ENCODE assay signal across 7 cellular contexts in genomic region chr22:36252754-36253522, GRCh38. TPM values are rescaled to one million over a fixed set of nuclear protein-coding genes. Genes with fewer than 3 reads are reported as not detected.
DNase-seq lines count a peak whose midpoint lies in the region; ATAC-seq lines count a peak whose summit lies in the region.

Gene APOL1, plus strand, starts transcription at chr22:36253133. Its CDS starts 1,823 bp downstream, at chr22:36254956.

- H3K9me3 Mint-ChIP-seq in activated T-helper 2 cell treated with anti-CD3 and anti-CD28 coated beads, Interferon-gamma antibody, Interleukin-2, Interleukin-4, amounts not matched to agents 10 μg/mL and 5 μg/mL and 100 μg/mL, durations not matched to agents 14 hours and 24 hours and 36 hours = peaks cover 14% of the 10 kb centered on the region

- intact Hi-C loops in activated T-helper 2 cell treated with anti-CD3 and anti-CD28 coated beads, Interferon-gamma antibody, Interleukin-2, Interleukin-4, amounts not matched to agents 10 μg/mL and 5 μg/mL and 100 μg/mL, durations not matched to agents 14 hours and 24 hours and 36 hours (cut with micrococcal nuclease) = loop anchor here (1.0 kb wide), 1 partner anchor 14 kb away; the partner anchor contains the start of gene APOL2

- 0 out of 2 replicates have a peak, but pooled peaks cover 6% of the 10 kb centered on the region for H3K36me3 ChIP-seq in KOPT-K1 (ENCODE audit: insufficient read depth, low read length)

- no peaks in the 10 kb centered on the region for H3K27me3 Mint-ChIP-seq in activated T-helper 2 cell treated with anti-CD3 and anti-CD28 coated beads, Interferon-gamma antibody, Interleukin-2, Interleukin-4, amounts not matched to agents 10 μg/mL and 5 μg/mL and 100 μg/mL, durations not matched to agents 14 hours and 24 hours and 36 hours (ENCODE audit: low read depth)

- peak within 1 kb of the TSS; percentile 74 for H3K27ac ChIP-seq in KOPT-K1 (ENCODE audit: low read depth, low read length, poor library complexity, severe bottlenecking)

- peaks cover 46% of the 10 kb centered on the region for H3K4me1 Mint-ChIP-seq in activated T-helper 2 cell treated with anti-CD3 and anti-CD28 coated beads, Interferon-gamma antibody, Interleukin-2, Interleukin-4, amounts not matched to agents 10 μg/mL and 5 μg/mL and 100 μg/mL, durations not matched to agents 14 hours and 24 hours and 36 hours (ENCODE audit: low read depth)

- peaks cover 32% of the 10 kb centered on the region for H3K36me3 Mint-ChIP-seq in activated T-helper 2 cell treated with anti-CD3 and anti-CD28 coated beads, Interferon-gamma antibody, Interleukin-2, Interleukin-4, amounts not matched to agents 10 μg/mL and 5 μg/mL and 100 μg/mL, durations not matched to agents 14 hours and 24 hours and 36 hours (ENCODE audit: low read depth)

- H3K4me3 Mint-ChIP-seq in activated T-helper 2 cell treated with anti-CD3 and anti-CD28 coated beads, Interferon-gamma antibody, Interleukin-2, Interleukin-4, amounts not matched to agents 10 μg/mL and 5 μg/mL and 100 μg/mL, durations not matched to agents 14 hours and 24 hours and 36 hours (ENCODE audit: low read depth) = peak within 1 kb of the TSS; percentile 93

- peak within 1 kb of the TSS; percentile 15 for H3K4me3 ChIP-seq in skeletal muscle cell (ENCODE audit: low read depth, low read length)

- DNase-seq in activated T-helper 2 cell treated with anti-CD3 and anti-CD28 coated beads, Interferon-gamma antibody, Interleukin-2, Interleukin-4, amounts not matched to agents 10 μg/mL and 5 μg/mL and 100 μg/mL, durations not matched to agents 14 hours and 24 hours and 36 hours (ENCODE audit: low spot score) = peak; percentile 59
- DNase-seq in glomerular endothelial cell (ENCODE audit: extremely low read depth, low read depth, low spot score) (no peak), skeletal muscle cell (ENCODE audit: low read depth) (no peak), DMS 273 (lab: John Stamatoyannopoulos, UW; ENCODE audit: unreplicated experiment) (no peak), NCI-H1092 (lab: John Stamatoyannopoulos, UW) (no peak)

- peak; percentile 73 for ATAC-seq in GM19025 (IDR thresholded peaks at IDR 0.05; ENCODE audit: low read depth, unreplicated experiment)

- H3K9me3 ChIP-seq in KOPT-K1 (ENCODE audit: insufficient read depth, low read length, poor library complexity, severe bottlenecking) = peaks cover 18% of the 10 kb centered on the region

- peak within 1 kb of the TSS; percentile 88 for H3K27ac Mint-ChIP-seq in activated T-helper 2 cell treated with anti-CD3 and anti-CD28 coated beads, Interferon-gamma antibody, Interleukin-2, Interleukin-4, amounts not matched to agents 10 μg/mL and 5 μg/mL and 100 μg/mL, durations not matched to agents 14 hours and 24 hours and 36 hours

RNA-seq across cellular contexts. Expression of gene APOL1, which starts in this region (rescaled TPM):
- total RNA-seq in activated T-helper 2 cell treated with anti-CD3 and anti-CD28 coated beads, Interferon-gamma antibody, Interleukin-2, Interleukin-4, amounts not matched to agents 10 μg/mL and 5 μg/mL and 100 μg/mL, durations not matched to agents 14 hours and 24 hours and 36 hours = 28.5 and 31.5 TPM in 2 replicates
- 77.0 and 117 TPM in 2 replicates for total RNA-seq in glomerular endothelial cell
